Comparison of ENCODE assay signal across 8 cellular contexts in genomic region chr3:182793663-182794454, GRCh38.
DNase-seq lines count a peak whose midpoint lies in the region; ATAC-seq lines count a peak whose summit lies in the region.

No MANE protein-coding gene starts in this region.

- no peaks in the 10 kb centered on the region for H3K9me3 Mint-ChIP-seq in memory B cell

- ATAC-seq in HG02763 (IDR thresholded peaks at IDR 0.05; ENCODE audit: unreplicated experiment), result peak; percentile 33
- ATAC-seq in memory B cell (ENCODE audit: low read depth), result peak; percentile 20

- no peaks in the 10 kb centered on the region for H3K27me3 Mint-ChIP-seq in memory B cell

- peak overlapping the region; percentile 92 for H3K27ac Mint-ChIP-seq in memory B cell

- H3K4me1 Mint-ChIP-seq in memory B cell, result peaks cover 18% of the 10 kb centered on the region

- H3K36me3 Mint-ChIP-seq in memory B cell, result no peaks in the 10 kb centered on the region

- H3K4me3 Mint-ChIP-seq in memory B cell, result peak overlapping the region; percentile 98

- DNase-seq in NCI-H524 (lab: John Stamatoyannopoulos, UW) (peak; percentile 52 to 58), NCI-H524 treated with DMSO at 0.1 percent for 48 hours (lab: John Stamatoyannopoulos, UW) (no peak), NCI-H146 treated with DMSO at 0.1 percent for 48 hours (lab: John Stamatoyannopoulos, UW; ENCODE audit: unreplicated experiment) (peak; percentile 63), memory B cell (ENCODE audit: low spot score in 2 of 2) (peak; percentile 33 to 75)
- peak; percentile 14 to 32 for DNase-seq in activated CD4-positive, alpha-beta T cell treated with anti-CD3 and anti-CD28 coated beads, Interleukin-2, amount 50 U/mL, for 24 hours (ENCODE audit: low read depth in 1 of 2, low spot score in 1 of 2)
- DNase-seq in effector CD4-positive, alpha-beta T cell, result peak; percentile 40
- DNase-seq in stimulated activated CD8-positive, alpha-beta memory T cell treated with anti-CD3 and anti-CD28 coated beads, Interleukin-15, amount 100 ng/mL, for 4 hours (ENCODE audit: low read depth in 2 of 2), result peak; percentile 11 to 42
